In genomic region chr14:68580096-68580640, GRCh38 we compare ENCODE assay signal across 22 cellular contexts.
DNase-seq lines count a peak whose midpoint lies in the region; ATAC-seq and TF ChIP-seq lines count a peak whose summit lies in the region.
"Had no signal": no experiment of that assay in that cellular context is flagged by ENCODE, and none has a peak within 500 bp of the region (broad histone marks: within the 10 kb centered on the region; RNA-seq: fewer than 3 reads in every experiment).

No MANE protein-coding gene starts in this region.

- no peaks in the 10 kb centered on the region for H3K27me3 ChIP-seq in upper lobe of right lung
- no peaks in the 10 kb centered on the region for H3K27me3 ChIP-seq in PC-3 (ENCODE audit: low read length)
- H3K27me3 ChIP-seq: cardiac muscle cell, gastrocnemius medialis, MG63, tibial artery had no signal

- H4K20me1 ChIP-seq in PC-3 (ENCODE audit: low read length) = no peaks in the 10 kb centered on the region

- BruUV-seq in PC-3 (replicated peaks; lab: Mats Ljungman, UMichigan) = no TSS peak

- H3K4me3 Mint-ChIP-seq in chondrocyte (ENCODE audit: unreplicated experiment) (no peak overlapping the region), neural crest cell (no peak overlapping the region)
- H3K4me3 Mint-ChIP-seq: activated naive CD8-positive, alpha-beta T cell treated with anti-CD3 and anti-CD28 coated beads for 36 hours; B cell; memory B cell; T-helper 2 cell treated with Interferon-gamma antibody and Interleukin-4, amounts not matched to agents 5 μg/mL and 100 μg/mL, for 36 hours had no signal

- H3K4me1 ChIP-seq in upper lobe of right lung (peaks cover 20% of the 10 kb centered on the region), PC-3 (ENCODE audit: insufficient read depth, low read length) (peaks cover 29% of the 10 kb centered on the region)

- H3K9me3 ChIP-seq in upper lobe of right lung (no peaks in the 10 kb centered on the region), PC-3 (ENCODE audit: low read length) (no peaks in the 10 kb centered on the region)
- H3K9me3 ChIP-seq: gastrocnemius medialis, MG63, tibial artery had no signal

- CTCF ChIA-PET in PC-3 (lab: Charles Lee) = no interaction called here

- ATAC-seq in upper lobe of right lung = peak; percentile 2
- ATAC-seq in PC-3 = no peak
- ATAC-seq: gastrocnemius medialis had no signal

- H3K36me3 Mint-ChIP-seq in chondrocyte (ENCODE audit: low read depth) = peaks cover 7% of the 10 kb centered on the region
- H3K36me3 Mint-ChIP-seq in neural crest cell (ENCODE audit: low read depth) = peaks cover 8% of the 10 kb centered on the region
- H3K36me3 Mint-ChIP-seq: activated naive CD8-positive, alpha-beta T cell treated with anti-CD3 and anti-CD28 coated beads for 36 hours; memory B cell had no signal

- intact Hi-C loops in upper lobe of right lung (cut with DNase I) = no loop called here
- intact Hi-C loops in PC-3 (cut with micrococcal nuclease) = no loop called here

- H3K36me3 ChIP-seq in upper lobe of right lung (no peaks in the 10 kb centered on the region), PC-3 (ENCODE audit: low read depth, low read length) (no peaks in the 10 kb centered on the region)
- H3K36me3 ChIP-seq: cardiac muscle cell, gastrocnemius medialis, MG63, tibial artery had no signal

- H3K4me2 ChIP-seq in PC-3 (ENCODE audit: low read length) = no peak overlapping the region
- H3K4me2 ChIP-seq: PC-9 had no signal

- peaks cover 41% of the 10 kb centered on the region for H3K4me1 Mint-ChIP-seq in chondrocyte (ENCODE audit: low read depth)
- peaks cover 50% of the 10 kb centered on the region for H3K4me1 Mint-ChIP-seq in neural crest cell
- H3K4me1 Mint-ChIP-seq: activated naive CD8-positive, alpha-beta T cell treated with anti-CD3 and anti-CD28 coated beads for 36 hours had no signal

- DNase-seq in M059J (ENCODE audit: low read depth) (peak; percentile 25), chondrocyte (ENCODE audit: low spot score) (peak; percentile 29), neural crest cell (ENCODE audit: low read depth, low spot score) (no peak), upper lobe of right lung (no peak), NCI-H2196 treated with DMSO at 0.1 percent for 48 hours (lab: John Stamatoyannopoulos, UW; ENCODE audit: unreplicated experiment) (no peak), PC-3 (no peak), NCI-H2029 (lab: John Stamatoyannopoulos, UW) (no peak)
- DNase-seq: activated CD4-positive, CD25-positive, alpha-beta regulatory T cell treated with anti-CD3 and anti-CD28 coated beads, Interleukin-2, amount 50 U/mL, for 72 hours; activated naive CD8-positive, alpha-beta T cell treated with anti-CD3 and anti-CD28 coated beads for 36 hours; Calu3; EL; erythroblast; gastrocnemius medialis; MG63; NCI-H146; PC-9; stimulated activated CD4-positive, alpha-beta T cell treated with anti-CD3 and anti-CD28 coated beads, Interleukin-15, amount 100 ng/mL, for 24 hours had no signal

- H3K27ac ChIP-seq in upper lobe of right lung (no peak overlapping the region), PC-3 (ENCODE audit: low read length) (no peak overlapping the region)
- H3K27ac ChIP-seq: cardiac muscle cell, gastrocnemius medialis, PC-9, tibial artery had no signal

- no peak overlapping the region for H3K9ac ChIP-seq in PC-3 (ENCODE audit: low read length)

- TF ChIP-seq CTCF in chondrocyte (IDR thresholded peaks at IDR 0.05) (no peak), neural crest cell (conservative IDR thresholded peaks at IDR 0.05) (no peak), upper lobe of right lung (IDR thresholded peaks at IDR 0.05) (no peak), PC-3 (conservative IDR thresholded peaks at IDR 0.05; ENCODE audit: low read depth, low read length) (no peak)

- H3K27ac Mint-ChIP-seq in chondrocyte (ENCODE audit: unreplicated experiment) (peak overlapping the region; percentile 18), neural crest cell (ENCODE audit: unreplicated experiment) (peak overlapping the region; percentile 24)
- H3K27ac Mint-ChIP-seq: activated naive CD8-positive, alpha-beta T cell treated with anti-CD3 and anti-CD28 coated beads for 36 hours; memory B cell; T-helper 2 cell treated with Interferon-gamma antibody and Interleukin-4, amounts not matched to agents 5 μg/mL and 100 μg/mL, for 36 hours had no signal

- H3K79me2 ChIP-seq in PC-3 (ENCODE audit: low read length) = no peaks in the 10 kb centered on the region

- POLR2A ChIA-PET in PC-3 (lab: Charles Lee; ENCODE audit: unreplicated experiment) = interaction anchor here (0.7 kb wide), 1 partner anchor 223 kb away, joined by 7 read pairs; no protein-coding TSS in a partner anchor

- H2AFZ ChIP-seq in PC-3 (ENCODE audit: low read length) = no peak overlapping the region
- H2AFZ ChIP-seq: PC-9 had no signal

- H3F3A ChIP-seq in PC-3 (ENCODE audit: low read length, unreplicated experiment) = no peaks in the 10 kb centered on the region

- peaks cover 8% of the 10 kb centered on the region for H3K9me3 Mint-ChIP-seq in chondrocyte (ENCODE audit: low read depth)
- H3K9me3 Mint-ChIP-seq in neural crest cell = no peaks in the 10 kb centered on the region

- H3K9me2 ChIP-seq in PC-3 (replicated peaks; ENCODE audit: low read length) = no peaks in the 10 kb centered on the region

- H3K27me3 Mint-ChIP-seq in chondrocyte (ENCODE audit: low read depth) (no peaks in the 10 kb centered on the region), neural crest cell (ENCODE audit: low read depth) (no peaks in the 10 kb centered on the region)
- H3K27me3 Mint-ChIP-seq: activated naive CD8-positive, alpha-beta T cell treated with anti-CD3 and anti-CD28 coated beads for 36 hours; B cell; memory B cell had no signal

- H3K4me3 ChIP-seq in upper lobe of right lung (no peak overlapping the region), PC-3 (ENCODE audit: low read length) (no peak overlapping the region)
- H3K4me3 ChIP-seq: cardiac muscle cell, gastrocnemius medialis, MG63, PC-9, tibial artery had no signal

Comparison
In these comparisons a context has a peak if more than half of its experiments do, and no peak if none do; other contexts are left out.
1. DNase-seq: peak in M059J (single experiment) and chondrocyte (single experiment); none in neural crest cell (single experiment), upper lobe of right lung (single experiment), NCI-H2196 treated with DMSO at 0.1 percent for 48 hours (single experiment), PC-3 (single experiment) and NCI-H2029 (single experiment).